In the genomic region with DNA sequence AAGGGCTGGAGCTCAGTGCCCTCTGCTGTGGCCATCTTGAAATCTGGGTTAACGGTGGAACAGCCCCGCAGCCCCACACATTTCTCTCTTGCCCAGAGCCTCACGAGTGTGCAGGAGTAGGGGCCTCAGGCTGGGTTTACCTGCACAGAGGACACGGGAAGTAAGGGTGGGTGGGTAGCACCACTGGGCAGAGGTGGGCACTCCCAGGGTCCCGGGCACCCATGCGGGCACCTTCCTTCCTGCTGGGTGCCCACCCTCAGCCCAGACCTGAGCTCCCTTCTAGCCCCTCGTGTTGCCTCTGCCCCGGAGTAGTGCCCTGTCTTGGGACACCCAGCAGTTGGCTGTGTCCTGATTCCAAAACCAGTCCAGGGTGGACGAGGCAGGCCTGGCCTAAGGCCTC, we compare ENCODE assay signal across 18 cellular contexts.
"Had no signal": no experiment of that assay in that cellular context is flagged by ENCODE, and none has a peak within 500 bp of the region (broad histone marks: within the 10 kb centered on the region; RNA-seq: fewer than 3 reads in every experiment).

No MANE protein-coding gene starts in this region.

- ATAC-seq: K562, T-cell had no signal

- DNase-seq: Kasumi-1, MM.1S, NCI-H1105, NCI-H1436 treated with DMSO at 0.1 percent for 48 hours, NCI-H1694, NCI-H187 treated with DMSO at 0.1 percent for 48 hours, NCI-H2029 treated with DMSO at 0.1 percent for 48 hours, NCI-H2227 treated with DMSO at 0.1 percent for 48 hours, NCI-H524, NCI-H526 treated with DMSO at 0.1 percent for 48 hours, NCI-H748 treated with DMSO at 0.1 percent for 48 hours, RPMI8226, SHP77, SK-N-SH, SW 1271, T-cell had no signal

- H3K4me3 ChIP-seq: K562 had no signal

- H3K9me3 ChIP-seq: SK-N-SH had no signal

- H3K27ac ChIP-seq: KMS-11 had no signal

- H3K9ac ChIP-seq: KMS-11, SK-N-SH had no signal

- H3K4me2 ChIP-seq: KMS-11, SK-N-SH had no signal
